In the genomic region with DNA sequence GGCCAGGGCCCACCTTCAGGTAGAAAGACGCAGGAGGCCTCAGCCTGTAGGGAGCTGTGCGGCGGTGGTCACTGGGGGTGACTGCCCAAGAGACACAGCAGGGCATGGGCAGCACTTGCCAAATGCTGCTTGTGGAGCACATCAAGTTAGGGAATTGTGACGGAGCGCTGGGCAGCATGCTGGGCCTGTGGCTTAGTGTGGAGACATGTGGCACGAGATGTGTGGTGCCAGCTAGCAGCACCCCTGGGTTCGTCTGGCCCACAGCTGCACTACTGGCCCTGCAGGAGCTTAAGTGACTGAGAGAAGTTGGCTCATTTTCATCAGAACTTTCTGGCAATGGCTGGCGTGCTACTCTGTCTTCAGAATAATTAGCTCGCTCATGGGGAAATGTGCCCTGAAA, we compare ENCODE assay signal across 17 cellular contexts.
"Had no signal": no experiment of that assay in that cellular context is flagged by ENCODE, and none has a peak within 500 bp of the region (broad histone marks: within the 10 kb centered on the region; RNA-seq: fewer than 3 reads in every experiment).

No MANE protein-coding gene starts in this region.

- H3K27ac ChIP-seq: coronary artery, dorsolateral prefrontal cortex, foreskin keratinocyte, gastroesophageal sphincter, heart left ventricle, left lung, lower lobe of right lung had no signal

- H3K27ac Mint-ChIP-seq: mesothelial cell of epicardium; naive thymus-derived CD4-positive, alpha-beta T cell had no signal

- H3K36me3 Mint-ChIP-seq: mesothelial cell of epicardium; naive thymus-derived CD4-positive, alpha-beta T cell had no signal

- H3K4me3 ChIP-seq: coronary artery, dorsolateral prefrontal cortex, gastroesophageal sphincter, heart left ventricle, left lung, lower lobe of right lung, mucosa of descending colon had no signal

- DNase-seq: dermis blood vessel endothelial cell; dorsolateral prefrontal cortex; effector CD4-positive, alpha-beta T cell; effector memory CD4-positive, alpha-beta T cell; foreskin keratinocyte; heart left ventricle; hippocampal formation; left cardiac atrium; left ventricle myocardium superior; lower lobe of right lung; mesenchymal stem cell; mucosa of descending colon; naive thymus-derived CD4-positive, alpha-beta T cell had no signal

- H3K4me1 Mint-ChIP-seq: mesothelial cell of epicardium; naive thymus-derived CD4-positive, alpha-beta T cell had no signal

- H3K27me3 ChIP-seq: dorsolateral prefrontal cortex, foreskin keratinocyte, gastroesophageal sphincter, left lung had no signal

- H3K9me3 Mint-ChIP-seq: mesothelial cell of epicardium; naive thymus-derived CD4-positive, alpha-beta T cell had no signal

- ATAC-seq: foreskin keratinocyte; gastroesophageal sphincter; heart left ventricle; left cardiac atrium; left lung; left ventricle myocardium superior; lower lobe of right lung; mucosa of descending colon; naive thymus-derived CD4-positive, alpha-beta T cell had no signal

- H3K4me1 ChIP-seq: foreskin keratinocyte, gastroesophageal sphincter, heart left ventricle, left lung, lower lobe of right lung had no signal

- H3K36me3 ChIP-seq: gastroesophageal sphincter, heart left ventricle, left lung, lower lobe of right lung had no signal

- H3K4me3 Mint-ChIP-seq: mesothelial cell of epicardium; naive thymus-derived CD4-positive, alpha-beta T cell had no signal

- H3K9me3 ChIP-seq: gastroesophageal sphincter, heart left ventricle, left lung, lower lobe of right lung, mucosa of descending colon had no signal
